ENCODE assay signal across 9 cellular contexts in the genomic region with DNA sequence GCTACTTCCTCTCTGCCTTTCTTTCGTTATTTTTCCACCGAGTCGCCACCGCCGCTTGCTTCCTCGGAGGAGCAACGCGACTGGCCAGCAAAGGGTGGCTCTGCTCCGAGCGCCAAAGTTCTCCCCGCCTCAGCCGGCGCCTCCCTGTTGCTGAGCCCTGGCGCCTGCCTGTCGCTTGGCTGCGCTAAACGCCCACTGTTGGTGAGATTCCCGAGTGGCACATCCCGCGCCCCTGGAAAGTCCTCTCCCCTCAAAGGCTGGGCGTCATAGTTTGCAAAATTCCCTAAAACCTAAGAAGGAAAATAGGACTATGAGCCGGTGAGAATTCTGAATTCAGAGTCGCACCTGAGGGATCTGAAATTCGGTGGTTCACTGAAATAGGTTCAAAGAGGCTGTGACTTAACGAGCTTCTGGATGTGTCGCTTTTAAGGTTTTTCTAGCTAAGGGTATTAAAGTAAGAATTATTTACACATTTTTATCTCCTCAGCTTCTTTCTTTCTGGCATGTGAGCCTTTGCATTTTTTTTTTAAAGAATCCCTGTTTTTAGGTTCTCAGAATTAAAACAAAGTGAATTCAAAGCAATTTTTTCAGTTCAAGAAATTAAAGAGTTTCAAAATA. TPM values are rescaled to one million over a fixed set of nuclear protein-coding genes. Genes with fewer than 3 reads are reported as not detected.
DNase-seq lines count a peak whose midpoint lies in the region; ATAC-seq, FAIRE-seq and TF ChIP-seq lines count a peak whose summit lies in the region.
"Had no signal": no experiment of that assay in that cellular context is flagged by ENCODE, and none has a peak within 500 bp of the region (broad histone marks: within the 10 kb centered on the region; RNA-seq: fewer than 3 reads in every experiment).

Gene GRIN3A, minus strand, starts transcription at position 82 of the 618 bp plus-strand sequence. CDS start 668 bp downstream, outside the sequence.

- no peak for FAIRE-seq in urothelium cell line (lab: Jason Lieb, UNC)
- FAIRE-seq: GM18507 had no signal

- H2BK120ac ChIP-seq in mesendoderm (ENCODE audit: low read depth, low read length) = no peak within 1 kb of the TSS

- peak within 1 kb of the TSS; percentile 47 for H3K9ac ChIP-seq in mesendoderm (ENCODE audit: low read length)

- H3K4me1 ChIP-seq in mesendoderm (ENCODE audit: control insufficient read depth, low read depth, low read length) = peaks cover 4% of the 10 kb centered on the region
- no peaks in the 10 kb centered on the region for H3K4me1 ChIP-seq in osteoblast (ENCODE audit: insufficient read depth, low read length)

- in situ Hi-C loops in brain microvascular endothelial cell (cut with HindIII; ENCODE audit: low pct_ligation_motif_present, low sequenced_read_pairs) = no loop called here

- H3K4me2 ChIP-seq in mesendoderm (ENCODE audit: low read length) (peak within 1 kb of the TSS; percentile 84), osteoblast (ENCODE audit: insufficient read depth, low read length) (no peak within 1 kb of the TSS)

- H3K36me3 ChIP-seq in brain microvascular endothelial cell (replicated peaks) (no peaks in the 10 kb centered on the region), mesendoderm (ENCODE audit: control insufficient read depth, insufficient read depth, low read length) (no peaks in the 10 kb centered on the region), osteoblast (ENCODE audit: insufficient read depth, low read length) (no peaks in the 10 kb centered on the region)

- no peak within 1 kb of the TSS for H2BK15ac ChIP-seq in mesendoderm (replicated peaks; ENCODE audit: low read depth)

- no peak within 1 kb of the TSS for H3K23ac ChIP-seq in mesendoderm (ENCODE audit: low read length)

- H2AK5ac ChIP-seq in mesendoderm (ENCODE audit: low read length) = no peak within 1 kb of the TSS

- H2AFZ ChIP-seq in osteoblast (ENCODE audit: low read length) = no peak within 1 kb of the TSS

- H3K9me3 ChIP-seq in osteoblast (ENCODE audit: low read depth, low read length) = no peaks in the 10 kb centered on the region

- no peak within 1 kb of the TSS for H2BK5ac ChIP-seq in mesendoderm (ENCODE audit: low read length)

- H4K5ac ChIP-seq in mesendoderm (ENCODE audit: low read length) = no peak within 1 kb of the TSS

- H3K79me2 ChIP-seq in mesendoderm (ENCODE audit: control insufficient read depth, insufficient read depth, low read length) (no peaks in the 10 kb centered on the region), osteoblast (ENCODE audit: insufficient read depth, low read length) (no peaks in the 10 kb centered on the region)

- H3K4me3 ChIP-seq in brain microvascular endothelial cell (ENCODE audit: low read depth, low read length) = peak within 1 kb of the TSS; percentile 36
- H3K4me3 ChIP-seq in mesendoderm (ENCODE audit: low read length) = peak within 1 kb of the TSS; percentile 25
- H3K4me3 ChIP-seq in osteoblast (ENCODE audit: insufficient read depth, low read length) = no peak within 1 kb of the TSS

- no peak within 1 kb of the TSS for H3K27ac ChIP-seq in brain microvascular endothelial cell
- H3K27ac ChIP-seq in mesendoderm (ENCODE audit: low read depth, low read length) = no peak within 1 kb of the TSS
- H3K27ac ChIP-seq in osteoblast (ENCODE audit: low read depth, low read length) = no peak within 1 kb of the TSS

- DNase-seq in COLO668 (lab: John Stamatoyannopoulos, UW; ENCODE audit: unreplicated experiment) (peak; percentile 57), NCI-H1105 treated with DMSO at 0.1 percent for 48 hours (lab: John Stamatoyannopoulos, UW) (peak; percentile 72), brain microvascular endothelial cell (no peak), mesendoderm (peak; percentile 61), urothelium cell line (ENCODE audit: low spot score) (peak; percentile 73), osteoblast (ENCODE audit: insufficient read length, low spot score, missing footprints) (no peak)

- ATAC-seq in HG03097 (IDR thresholded peaks at IDR 0.05; ENCODE audit: low FRiP score, unreplicated experiment) (no peak), HG02973 (IDR thresholded peaks at IDR 0.05; ENCODE audit: unreplicated experiment) (no peak)

- H3K79me1 ChIP-seq in mesendoderm (ENCODE audit: low read length) = no peaks in the 10 kb centered on the region

- peak within 1 kb of the TSS; percentile 42 for H3K56ac ChIP-seq in mesendoderm (ENCODE audit: low read length)

- no peak within 1 kb of the TSS for H4K8ac ChIP-seq in mesendoderm (ENCODE audit: low read depth, low read length)

- no peak within 1 kb of the TSS for H3K4ac ChIP-seq in mesendoderm (ENCODE audit: low read depth, low read length)

- TF ChIP-seq CTCF in brain microvascular endothelial cell (IDR thresholded peaks at IDR 0.05; ENCODE audit: low read depth, low read length, missing control alignments) (no peak), osteoblast (IDR thresholded peaks at IDR 0.05; ENCODE audit: extremely low read depth, low read depth, low read length) (no peak)

- H4K20me1 ChIP-seq in osteoblast (ENCODE audit: insufficient read depth, low read length) = no peaks in the 10 kb centered on the region

- no CpG with 5 or more reads among the region's 26 CpGs for WGBS in mesendoderm (ENCODE audit: extremely low coverage, insufficient coverage, low lambda C conversion rate)

- no peak within 1 kb of the TSS for H3K18ac ChIP-seq in mesendoderm (ENCODE audit: low read length)

- peaks cover 30% of the 10 kb centered on the region for H3K27me3 ChIP-seq in brain microvascular endothelial cell (replicated peaks)
- H3K27me3 ChIP-seq in mesendoderm (ENCODE audit: insufficient read depth, low read length, poor library complexity) = peaks cover 4% of the 10 kb centered on the region
- no peaks in the 10 kb centered on the region for H3K27me3 ChIP-seq in osteoblast (ENCODE audit: insufficient read depth, low read length)

RNA-seq across cellular contexts. Expression of gene GRIN3A, which starts in this region (rescaled TPM):
- under 0.01 TPM for polyA plus RNA-seq in mesendoderm (2013, experiment 1 of 2)
- 0.01 TPM for polyA plus RNA-seq in mesendoderm (2013, experiment 2 of 2)
- not detected in 2 replicates for total RNA-seq in osteoblast

Comparison
In these comparisons a context has a peak if more than half of its experiments do, and no peak if none do; other contexts are left out.
1. DNase-seq: peak in COLO668 (single experiment), NCI-H1105 treated with DMSO at 0.1 percent for 48 hours (single experiment), mesendoderm (single experiment) and urothelium cell line (single experiment); none in brain microvascular endothelial cell (single experiment) and osteoblast (single experiment).